In the genomic region with DNA sequence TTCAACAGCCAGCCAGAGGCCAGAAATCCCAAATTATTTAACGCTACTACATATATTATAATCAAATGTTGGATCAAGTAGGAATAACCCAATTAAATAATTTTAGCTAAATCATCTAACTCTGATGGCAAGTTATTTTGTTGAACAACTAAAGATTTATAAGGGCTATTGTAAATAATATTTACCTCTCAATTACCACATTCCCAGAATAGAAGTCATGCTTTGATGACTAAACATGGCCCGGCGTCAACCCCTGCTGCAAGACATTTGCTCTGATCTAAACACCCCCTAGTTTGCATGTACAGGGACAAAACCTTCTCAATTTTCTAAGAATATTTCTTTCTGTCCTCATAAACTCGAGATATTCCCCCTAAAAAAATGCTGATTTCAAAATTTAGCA, we compare ENCODE assay signal across 1 cellular context.
TF ChIP-seq lines count a peak whose summit lies in the region.

No MANE protein-coding gene starts in this region.

TF ChIP-seq in endothelial cell of umbilical vein, 7 proteins besides CTCF, POLR2A, EP300 and RAD21 (continued from another document):
- TF ChIP-seq FOS (IDR thresholded peaks at IDR 0.05; ENCODE audit: borderline replicate concordance, insufficient read depth, low read length) (peak; percentile 24), POLR2AphosphoS5 (IDR thresholded peaks at IDR 0.05; ENCODE audit: insufficient read depth, low read depth, low read length) (no peak)
